8 cellular contexts compared by ENCODE assay signal in the genomic region with DNA sequence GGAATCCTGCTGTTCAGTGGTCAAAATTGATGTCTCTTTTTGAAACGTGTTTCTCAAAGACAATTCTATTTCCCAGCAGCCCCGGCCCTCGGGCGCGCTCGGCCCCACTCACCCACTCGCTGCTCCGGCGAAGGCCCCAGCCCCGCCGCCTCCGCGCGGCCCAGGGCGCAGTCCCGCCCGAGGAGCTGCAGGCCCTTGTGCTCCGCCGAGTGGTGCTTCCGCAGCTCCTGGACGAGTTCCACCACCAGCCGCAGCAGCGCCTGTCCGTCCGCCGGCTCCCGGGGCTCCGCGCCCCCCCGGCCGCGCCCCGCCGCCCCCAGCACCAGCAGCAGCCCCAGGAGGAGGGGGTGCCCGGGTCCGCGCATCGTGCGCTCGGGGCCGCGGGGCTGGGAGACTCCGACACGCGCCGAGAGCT. TPM values are rescaled to one million over a fixed set of nuclear protein-coding genes. Genes with fewer than 3 reads are reported as not detected.
DNase-seq lines count a peak whose midpoint lies in the region; ATAC-seq and TF ChIP-seq lines count a peak whose summit lies in the region.

No MANE protein-coding gene starts in this region.

- H3K27ac ChIP-seq in hepatocyte, result no peak overlapping the region

- peaks cover 23% of the 10 kb centered on the region for H3K27me3 Mint-ChIP-seq in activated T-cell treated with anti-CD3 and anti-CD28 coated beads, Interleukin-2, amount 50 U/mL, for 4 hours (ENCODE audit: low read depth)
- H3K27me3 Mint-ChIP-seq in stimulated activated memory B cell treated with anti-CD40 and anti-IgM and Interleukin-4, amounts not matched to agents 10 μg/mL and 1 μg/mL and 100 μg/mL, for 72 hours, result peaks cover 21% of the 10 kb centered on the region

- peak; percentile 86 for DNase-seq in H7
- DNase-seq in activated T-cell treated with anti-CD3 and anti-CD28 coated beads, Interleukin-2, amount 50 U/mL, for 4 hours, result no peak
- peak; percentile 59 for DNase-seq in hepatocyte (ENCODE audit: low spot score)
- DNase-seq in OCI-M2 (lab: John Stamatoyannopoulos, UW; ENCODE audit: unreplicated experiment), result no peak
- no peak for DNase-seq in amniotic stem cell (lab: John Stamatoyannopoulos, UW)

- H3K9me3 Mint-ChIP-seq in activated T-cell treated with anti-CD3 and anti-CD28 coated beads, Interleukin-2, amount 50 U/mL, for 4 hours, result no peaks in the 10 kb centered on the region
- H3K9me3 Mint-ChIP-seq in stimulated activated memory B cell treated with anti-CD40 and anti-IgM and Interleukin-4, amounts not matched to agents 10 μg/mL and 1 μg/mL and 100 μg/mL, for 72 hours, result no peaks in the 10 kb centered on the region

- H4K20me1 ChIP-seq in hepatocyte (ENCODE audit: insufficient read depth, poor library complexity, severe bottlenecking), result peaks cover 16% of the 10 kb centered on the region

- H3K4me1 ChIP-seq in hepatocyte (ENCODE audit: insufficient read depth), result peaks cover 9% of the 10 kb centered on the region

- no peak overlapping the region for H3K4me3 Mint-ChIP-seq in activated T-cell treated with anti-CD3 and anti-CD28 coated beads, Interleukin-2, amount 50 U/mL, for 4 hours
- no peak overlapping the region for H3K4me3 Mint-ChIP-seq in stimulated activated memory B cell treated with anti-CD40 and anti-IgM and Interleukin-4, amounts not matched to agents 10 μg/mL and 1 μg/mL and 100 μg/mL, for 72 hours

- no peaks in the 10 kb centered on the region for H3K79me2 ChIP-seq in hepatocyte

- peaks cover 7% of the 10 kb centered on the region for H3K4me1 Mint-ChIP-seq in activated T-cell treated with anti-CD3 and anti-CD28 coated beads, Interleukin-2, amount 50 U/mL, for 4 hours (ENCODE audit: low read depth)
- H3K4me1 Mint-ChIP-seq in stimulated activated memory B cell treated with anti-CD40 and anti-IgM and Interleukin-4, amounts not matched to agents 10 μg/mL and 1 μg/mL and 100 μg/mL, for 72 hours, result peaks cover 4% of the 10 kb centered on the region

- H3K36me3 ChIP-seq in H7 (replicated peaks; ENCODE audit: control insufficient read depth, insufficient read depth, low read length), result no peaks in the 10 kb centered on the region
- no peaks in the 10 kb centered on the region for H3K36me3 ChIP-seq in hepatocyte (replicated peaks; ENCODE audit: insufficient read depth, low read depth)

- peak overlapping the region; percentile 91 for H3K4me2 ChIP-seq in hepatocyte

- no peaks in the 10 kb centered on the region for H3K9me2 ChIP-seq in hepatocyte (replicated peaks; ENCODE audit: insufficient read depth)

- no peaks in the 10 kb centered on the region for H3K9me3 ChIP-seq in hepatocyte (ENCODE audit: low read depth)

- TF ChIP-seq CTCF in hepatocyte (IDR thresholded peaks at IDR 0.05; ENCODE audit: poor library complexity), result no peak

- peak overlapping the region; percentile 66 for H2AFZ ChIP-seq in hepatocyte

- peaks cover 7% of the 10 kb centered on the region for H3K36me3 Mint-ChIP-seq in activated T-cell treated with anti-CD3 and anti-CD28 coated beads, Interleukin-2, amount 50 U/mL, for 4 hours (ENCODE audit: insufficient read depth)
- peaks cover 6% of the 10 kb centered on the region for H3K36me3 Mint-ChIP-seq in stimulated activated memory B cell treated with anti-CD40 and anti-IgM and Interleukin-4, amounts not matched to agents 10 μg/mL and 1 μg/mL and 100 μg/mL, for 72 hours

- peak; percentile 38 to 60 for ATAC-seq in activated T-cell treated with anti-CD3 and anti-CD28 coated beads, Interleukin-2, amount 50 U/mL, for 4 hours
- ATAC-seq in stimulated activated memory B cell treated with anti-CD40 and anti-IgM and Interleukin-4, amounts not matched to agents 10 μg/mL and 1 μg/mL and 100 μg/mL, for 72 hours, result peak; percentile 53
- ATAC-seq in HG03439 (IDR thresholded peaks at IDR 0.05; ENCODE audit: unreplicated experiment) (no peak), HG02973 (IDR thresholded peaks at IDR 0.05; ENCODE audit: unreplicated experiment) (no peak)

- H3K4me3 ChIP-seq in H7 (ENCODE audit: insufficient read depth, low read depth, low read length), result peak overlapping the region; percentile 43
- peak overlapping the region; percentile 58 for H3K4me3 ChIP-seq in hepatocyte

- H3K27ac Mint-ChIP-seq in stimulated activated memory B cell treated with anti-CD40 and anti-IgM and Interleukin-4, amounts not matched to agents 10 μg/mL and 1 μg/mL and 100 μg/mL, for 72 hours, result no peak overlapping the region

- H3K27me3 ChIP-seq in H7 (ENCODE audit: control insufficient read depth, insufficient read depth, low read length), result peaks cover 35% of the 10 kb centered on the region
- peaks cover 58% of the 10 kb centered on the region for H3K27me3 ChIP-seq in hepatocyte

- WGBS in hepatocyte (ENCODE audit: low lambda C conversion rate, missing lambda C conversion rate), result under 1% methylated on average over 27 of the region's 46 CpGs

RNA-seq across cellular contexts. Expression of a gene that starts 0.4 kb away (rescaled TPM):
- 1.1 and 2.6 TPM in 2 replicates for total RNA-seq in H7 (2014; rRNA removed; shearing (Covaris generic))
- not detected for total RNA-seq in activated T-cell treated with anti-CD3 and anti-CD28 coated beads, Interleukin-2, amount 50 U/mL, for 4 hours
- 2.9 and 9.0 TPM in 2 replicates for total RNA-seq in hepatocyte
- 27.5 and 30.4 TPM in 2 replicates for polyA plus RNA-seq in hepatocyte

RNA-seq across cellular contexts. Expression of a gene that starts 22.7 kb away (rescaled TPM):
- total RNA-seq in H7 (2014; rRNA removed; shearing (Covaris generic)), result 138 and 179 TPM in 2 replicates
- total RNA-seq in activated T-cell treated with anti-CD3 and anti-CD28 coated beads, Interleukin-2, amount 50 U/mL, for 4 hours, result 100 to 1,000 TPM; 132 to 178 (median 168) TPM
- 175 and 203 TPM in 2 replicates for total RNA-seq in hepatocyte
- polyA plus RNA-seq in hepatocyte, result 193 and 194 TPM in 2 replicates

RNA-seq across cellular contexts. Expression of a gene that starts 23.6 kb away (rescaled TPM):
- 13.1 and 15.4 TPM in 2 replicates for total RNA-seq in H7 (2014; rRNA removed; shearing (Covaris generic))
- 10 to 100 TPM; 12.9 to 14.7 (median 13.9) TPM for total RNA-seq in activated T-cell treated with anti-CD3 and anti-CD28 coated beads, Interleukin-2, amount 50 U/mL, for 4 hours
- 98.3 and 99.8 TPM in 2 replicates for total RNA-seq in hepatocyte
- polyA plus RNA-seq in hepatocyte, result 36.3 and 42.7 TPM in 2 replicates

Comparison
In these comparisons a context has a peak if more than half of its experiments do, and no peak if none do; other contexts are left out.
1. DNase-seq: peak in H7 (single experiment) and hepatocyte (single experiment); none in activated T-cell treated with anti-CD3 and anti-CD28 coated beads, Interleukin-2, amount 50 U/mL, for 4 hours (single experiment), OCI-M2 (single experiment) and amniotic stem cell (single experiment).
2. ATAC-seq: peak in activated T-cell treated with anti-CD3 and anti-CD28 coated beads, Interleukin-2, amount 50 U/mL, for 4 hours (2 of 2) and stimulated activated memory B cell treated with anti-CD40 and anti-IgM and Interleukin-4, amounts not matched to agents 10 μg/mL and 1 μg/mL and 100 μg/mL, for 72 hours (single experiment); none in HG03439 (single experiment) and HG02973 (single experiment).